ENCODE assay signal across 20 cellular contexts in the genomic region with DNA sequence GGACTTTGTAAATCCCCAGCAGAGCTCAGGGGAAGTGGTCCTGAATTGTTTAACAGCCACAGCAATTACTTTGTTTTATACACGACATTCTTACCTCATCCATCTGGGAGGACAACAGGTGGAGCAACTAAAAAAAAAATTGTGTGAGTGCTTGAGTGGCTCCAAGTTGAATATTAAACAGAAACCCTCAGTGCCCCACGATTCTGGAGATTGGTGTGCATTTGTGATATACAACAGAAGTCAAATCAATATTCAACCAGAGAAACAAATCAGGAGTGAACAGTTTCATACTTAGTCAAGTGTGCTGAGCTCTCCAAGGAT.
DNase-seq lines count a peak whose midpoint lies in the region; ATAC-seq, FAIRE-seq and TF ChIP-seq lines count a peak whose summit lies in the region.
"Had no signal": no experiment of that assay in that cellular context is flagged by ENCODE, and none has a peak within 500 bp of the region (broad histone marks: within the 10 kb centered on the region; RNA-seq: fewer than 3 reads in every experiment).

No MANE protein-coding gene starts in this region.

- H3K4me3 ChIP-seq in astrocyte (ENCODE audit: insufficient read depth, low read depth, low read length) (no peak overlapping the region), mucosa of descending colon (no peak overlapping the region), endodermal cell (ENCODE audit: low read length) (no peak overlapping the region)

- DNase-seq in DMS79 (lab: John Stamatoyannopoulos, UW) (peak; percentile 35), astrocyte (ENCODE audit: low read depth) (no peak), mucosa of descending colon (no peak), endodermal cell (no peak), SK-N-DZ (ENCODE audit: low spot score) (no peak), activated T-cell treated with anti-CD3 and anti-CD28 coated beads for 4 hours (no peak)
- no peak for DNase-seq in stimulated activated naive CD4-positive, alpha-beta T cell treated with Interleukin-2 at 50 U/mL for 16 hours (lab: John Stamatoyannopoulos, UW)
- DNase-seq: ACHN, GF-D8, KBM-7, NCI-H1105 treated with DMSO at 0.1 percent for 48 hours, NCI-H1694 treated with DMSO at 0.1 percent for 48 hours, NCI-H2107, NCI-H510A treated with DMSO at 0.1 percent for 48 hours, PC-3, RPMI8226, SHP77 treated with DMSO at 0.1 percent for 48 hours had no signal

- H3K9me3 ChIP-seq in astrocyte (ENCODE audit: insufficient read depth, low read depth, low read length): no peaks in the 10 kb centered on the region
- no peaks in the 10 kb centered on the region for H3K9me3 ChIP-seq in mucosa of descending colon
- no peaks in the 10 kb centered on the region for H3K9me3 ChIP-seq in endodermal cell (ENCODE audit: control insufficient read depth, low read length)

- FAIRE-seq in astrocyte (lab: Jason Lieb, UNC): no peak
- FAIRE-seq: H1 had no signal

- ATAC-seq in mucosa of descending colon: peak; percentile 69
- ATAC-seq: PC-3, SK-N-SH treated with all-trans-retinoic acid at 6 μM for 48 hours had no signal

- TF ChIP-seq CTCF in astrocyte (IDR thresholded peaks at IDR 0.05; ENCODE audit: insufficient read depth, low read depth, low read length): no peak
- no peak for TF ChIP-seq CTCF in mucosa of descending colon (IDR thresholded peaks at IDR 0.05)
- no peak for TF ChIP-seq CTCF in endodermal cell (conservative IDR thresholded peaks at IDR 0.05)

- H3K4me3 Mint-ChIP-seq in astrocyte (ENCODE audit: unreplicated experiment): no peak overlapping the region
- no peak overlapping the region for H3K4me3 Mint-ChIP-seq in endodermal cell
- H3K4me3 Mint-ChIP-seq: CD14-positive monocyte had no signal

- H3K79me2 ChIP-seq in astrocyte (ENCODE audit: insufficient read depth, low read length): no peaks in the 10 kb centered on the region

- H3K4me1 Mint-ChIP-seq in astrocyte (ENCODE audit: low read depth, unreplicated experiment) (no peaks in the 10 kb centered on the region), endodermal cell (no peaks in the 10 kb centered on the region)

- no peaks in the 10 kb centered on the region for H3K4me1 ChIP-seq in astrocyte (ENCODE audit: insufficient read depth, low read length)
- peaks cover 8% of the 10 kb centered on the region for H3K4me1 ChIP-seq in mucosa of descending colon (ENCODE audit: low read depth)
- no peaks in the 10 kb centered on the region for H3K4me1 ChIP-seq in endodermal cell (ENCODE audit: control insufficient read depth, insufficient read depth, low read length)

- H3K9me3 Mint-ChIP-seq in astrocyte (ENCODE audit: unreplicated experiment) (peaks cover 2% of the 10 kb centered on the region), endodermal cell (peaks cover 8% of the 10 kb centered on the region)

- H3K27me3 Mint-ChIP-seq in astrocyte (ENCODE audit: low read depth, unreplicated experiment) (peaks cover 3% of the 10 kb centered on the region), endodermal cell (ENCODE audit: insufficient read depth) (peaks cover 5% of the 10 kb centered on the region)

- no peak overlapping the region for H2AFZ ChIP-seq in astrocyte (ENCODE audit: low read depth, low read length)

- H3K4me2 ChIP-seq in astrocyte (ENCODE audit: low read length): no peak overlapping the region

- H3K36me3 Mint-ChIP-seq in astrocyte (ENCODE audit: low read depth, unreplicated experiment) (peaks cover 3% of the 10 kb centered on the region), endodermal cell (ENCODE audit: low read depth) (no peaks in the 10 kb centered on the region)
- H3K36me3 Mint-ChIP-seq: CD14-positive monocyte had no signal

- intact Hi-C loops in mucosa of descending colon (cut with DNase I, micrococcal nuclease): no loop called here

- H3K27me3 ChIP-seq in astrocyte (ENCODE audit: insufficient read depth, low read length) (no peaks in the 10 kb centered on the region), endodermal cell (ENCODE audit: control insufficient read depth, insufficient read depth, low read length, poor library complexity, severe bottlenecking) (no peaks in the 10 kb centered on the region)

- H3K36me3 ChIP-seq in astrocyte (ENCODE audit: insufficient read depth, low read length) (no peaks in the 10 kb centered on the region), mucosa of descending colon (ENCODE audit: low read depth) (no peaks in the 10 kb centered on the region), endodermal cell (ENCODE audit: control insufficient read depth, insufficient read depth, low read length) (no peaks in the 10 kb centered on the region)

- H3K9ac ChIP-seq in astrocyte (ENCODE audit: low read length) (no peak overlapping the region), endodermal cell (ENCODE audit: extremely low read depth, low read length, poor library complexity, severe bottlenecking) (no peak overlapping the region)

- 63% methylated on average over 2 of the region's 2 CpGs; no CpG with 5 or more reads in 1 of the 2 experiments for WGBS in endodermal cell (ENCODE audit: insufficient coverage in 1 of 2, insufficient read length in 1 of 2), 2 experiments

- H4K20me1 ChIP-seq in astrocyte (ENCODE audit: insufficient read depth, low read length): no peaks in the 10 kb centered on the region

- H3K27ac ChIP-seq in astrocyte (ENCODE audit: low read depth, low read length) (no peak overlapping the region), endodermal cell (ENCODE audit: low read depth, low read length) (no peak overlapping the region)

- peak overlapping the region; percentile 43 for H3K27ac Mint-ChIP-seq in astrocyte (ENCODE audit: unreplicated experiment)
- no peak overlapping the region for H3K27ac Mint-ChIP-seq in endodermal cell
- H3K27ac Mint-ChIP-seq: CD14-positive monocyte had no signal
